18 cellular contexts compared by ENCODE assay signal in genomic region chr2:112474844-112475486, GRCh38. TPM values are rescaled to one million over a fixed set of nuclear protein-coding genes. Genes with fewer than 3 reads are reported as not detected.
DNase-seq lines count a peak whose midpoint lies in the region; ATAC-seq lines count a peak whose summit lies in the region.
"Had no signal": no experiment of that assay in that cellular context is flagged by ENCODE, and none has a peak within 500 bp of the region (broad histone marks: within the 10 kb centered on the region; RNA-seq: fewer than 3 reads in every experiment).

No MANE protein-coding gene starts in this region.

- DNase-seq in AG08396 (ENCODE audit: low spot score) (peak; percentile 49), HCEC 1CT (peak; percentile 20), astrocyte of the hippocampus (ENCODE audit: low read depth, low spot score) (peak; percentile 54), kidney tubule cell (ENCODE audit: low spot score) (peak; percentile 85), A172 (ENCODE audit: low spot score) (no peak), amniotic stem cell (lab: John Stamatoyannopoulos, UW) (no peak)
- DNase-seq: activated CD8-positive, alpha-beta T cell treated with anti-CD3 and anti-CD28 coated beads for 36 hours; activated naive CD4-positive, alpha-beta T cell treated with anti-CD3 and anti-CD28 coated beads, Interleukin-2, amount 50 U/mL, for 16 hours; activated T-cell treated with anti-CD3 and anti-CD28 coated beads, Interleukin-2, amount 50 U/mL, for 48 hours; CD4-positive, alpha-beta memory T cell; DMS153; left colon; PC-3; stimulated activated CD4-positive, alpha-beta T cell treated with anti-CD3 and anti-CD28 coated beads, Interleukin-4, amount 100 ng/mL, for 24 hours; substantia nigra; uterus had no signal

- ATAC-seq in HG03565 (IDR thresholded peaks at IDR 0.05; ENCODE audit: unreplicated experiment) (no peak), HG03108 (IDR thresholded peaks at IDR 0.05; ENCODE audit: unreplicated experiment) (no peak)
- ATAC-seq: activated CD8-positive, alpha-beta T cell treated with anti-CD3 and anti-CD28 coated beads for 36 hours; left colon; PC-3 had no signal

RNA-seq across cellular contexts. Expression of gene TTL, which starts 7.0 kb away (rescaled TPM):
- 62.1 and 75.3 TPM in 2 replicates for total RNA-seq in A172 (2014; rRNA removed; shearing (Covaris generic))

RNA-seq across cellular contexts. Expression of gene RGPD8, which starts 41.5 kb away (rescaled TPM):
- 3.6 and 4.3 TPM in 2 replicates for total RNA-seq in A172 (2014; rRNA removed; shearing (Covaris generic))

Comparison
In these comparisons a context has a peak if more than half of its experiments do, and no peak if none do; other contexts are left out.
1. DNase-seq: peak in AG08396 (single experiment), HCEC 1CT (single experiment), astrocyte of the hippocampus (single experiment) and kidney tubule cell (single experiment); none in A172 (single experiment) and amniotic stem cell (single experiment).